In the genomic region with DNA sequence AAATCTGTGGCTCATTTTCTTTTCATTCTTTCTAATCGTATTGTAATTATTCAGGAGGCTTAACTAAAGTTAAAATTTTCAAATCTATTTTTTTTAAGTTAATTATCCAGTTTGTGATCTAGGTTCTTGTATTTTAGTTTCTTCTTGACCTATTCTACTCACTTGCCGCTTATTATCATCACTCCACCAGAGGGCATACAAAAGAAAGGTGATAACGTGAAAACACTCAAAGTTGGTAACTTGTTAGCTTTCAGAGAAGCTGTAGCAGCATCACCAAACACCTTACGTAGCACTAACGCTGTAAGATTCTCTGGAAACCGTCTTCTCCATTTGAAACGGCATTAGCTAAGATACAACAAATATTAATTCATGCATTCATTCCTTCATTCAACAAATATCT, we compare ENCODE assay signal across 10 cellular contexts.
DNase-seq lines count a peak whose midpoint lies in the region; TF ChIP-seq lines count a peak whose summit lies in the region.
"Had no signal": no experiment of that assay in that cellular context is flagged by ENCODE, and none has a peak within 500 bp of the region (broad histone marks: within the 10 kb centered on the region; RNA-seq: fewer than 3 reads in every experiment).

No MANE protein-coding gene starts in this region.

- peak; percentile 43; the same call in 1 of the 2 replicates for TF ChIP-seq RAD21 in Ishikawa (IDR thresholded peaks at IDR 0.05; ENCODE audit: low read depth)

- DNase-seq in DMS53 (lab: John Stamatoyannopoulos, UW) (peak; percentile 46), DMS53 treated with DMSO at 0.1 percent for 48 hours (lab: John Stamatoyannopoulos, UW; ENCODE audit: unreplicated experiment) (no peak), astrocyte of the hippocampus (ENCODE audit: low read depth, low spot score) (peak; percentile 33), medulla oblongata (ENCODE audit: extremely low spot score) (peak; percentile 38), NCI-H446 (lab: John Stamatoyannopoulos, UW) (no peak), NCI-H526 treated with DMSO at 0.1 percent for 48 hours (lab: John Stamatoyannopoulos, UW) (no peak), amniotic stem cell (lab: John Stamatoyannopoulos, UW) (no peak)
- DNase-seq: left lung, NCI-H446 treated with DMSO at 0.1 percent for 48 hours had no signal

- TF ChIP-seq EP300 in Ishikawa (IDR thresholded peaks at IDR 0.05; ENCODE audit: borderline replicate concordance), result no peak

TF ChIP-seq in Ishikawa, 13 proteins besides CTCF, POLR2A, EP300 and RAD21:
- TF ChIP-seq, protein P1, sequence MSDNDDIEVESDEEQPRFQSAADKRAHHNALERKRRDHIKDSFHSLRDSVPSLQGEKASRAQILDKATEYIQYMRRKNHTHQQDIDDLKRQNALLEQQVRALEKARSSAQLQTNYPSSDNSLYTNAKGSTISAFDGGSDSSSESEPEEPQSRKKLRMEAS (IDR thresholded peaks at IDR 0.05), result no peak
- TF ChIP-seq CREB1 (IDR thresholded peaks at IDR 0.05; ENCODE audit: low read depth) (no peak), TEAD4 (IDR thresholded peaks at IDR 0.05) (no peak), NFIC (IDR thresholded peaks at IDR 0.05) (no peak), ZBTB7A (IDR thresholded peaks at IDR 0.05; ENCODE audit: low read depth) (no peak), CEBPB (IDR thresholded peaks at IDR 0.05) (no peak), YY1 (IDR thresholded peaks at IDR 0.05; ENCODE audit: low read depth) (no peak), EGR1 (IDR thresholded peaks at IDR 0.05) (no peak), TCF12 (IDR thresholded peaks at IDR 0.05; ENCODE audit: low read depth) (no peak), TAF1 (IDR thresholded peaks at IDR 0.05; ENCODE audit: low read depth) (no peak), REST (IDR thresholded peaks at IDR 0.05; ENCODE audit: low read depth) (no peak)
- TF ChIP-seq, protein P2, sequence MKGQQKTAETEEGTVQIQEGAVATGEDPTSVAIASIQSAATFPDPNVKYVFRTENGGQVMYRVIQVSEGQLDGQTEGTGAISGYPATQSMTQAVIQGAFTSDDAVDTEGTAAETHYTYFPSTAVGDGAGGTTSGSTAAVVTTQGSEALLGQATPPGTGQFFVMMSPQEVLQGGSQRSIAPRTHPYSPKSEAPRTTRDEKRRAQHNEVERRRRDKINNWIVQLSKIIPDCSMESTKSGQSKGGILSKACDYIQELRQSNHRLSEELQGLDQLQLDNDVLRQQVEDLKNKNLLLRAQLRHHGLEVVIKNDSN (IDR thresholded peaks at IDR 0.05), result no peak
TF ChIP-seq in Ishikawa: peak in this region for 0.

Comparison
In these comparisons a context has a peak if more than half of its experiments do, and no peak if none do; other contexts are left out.
1. DNase-seq: peak in DMS53 (single experiment), astrocyte of the hippocampus (single experiment) and medulla oblongata (single experiment); none in DMS53 treated with DMSO at 0.1 percent for 48 hours (single experiment), NCI-H446 (0 of 2), NCI-H526 treated with DMSO at 0.1 percent for 48 hours (single experiment) and amniotic stem cell (single experiment).